Comparison of ENCODE assay signal across 20 cellular contexts in genomic region chr16:82236415-82236814, GRCh38.
A peak's percentile ranks its signal among the peaks of the same experiment; 100 is the strongest.
DNase-seq lines count a peak whose midpoint lies in the region; ATAC-seq and TF ChIP-seq lines count a peak whose summit lies in the region.
"Had no signal": no experiment of that assay in that cellular context is flagged by ENCODE, and none has a peak within 500 bp of the region (broad histone marks: within the 10 kb centered on the region; RNA-seq: fewer than 3 reads in every experiment).

No MANE protein-coding gene starts in this region.

- H3K4me3 ChIP-seq in psoas muscle, result no peak overlapping the region
- H3K4me3 ChIP-seq: HAP-1, SK-N-MC had no signal

- no peak overlapping the region for H3K27ac Mint-ChIP-seq in activated T-helper 17 cell treated with anti-CD3 and anti-CD28 coated beads, Interleukin-2, amount 50 U/mL, for 72 hours
- H3K27ac Mint-ChIP-seq: B cell had no signal

- DNase-seq in stimulated activated naive CD8-positive, alpha-beta T cell treated with anti-CD3 and anti-CD28 coated beads, Interleukin-15, Interleukin-2, amounts not matched to agents 100 U/mL and 50 U/mL, for 24 hours, result no peak
- DNase-seq in NCI-H146 treated with DMSO at 0.1 percent for 48 hours (lab: John Stamatoyannopoulos, UW; ENCODE audit: unreplicated experiment) (no peak), psoas muscle (no peak)
- DNase-seq: DMS 273 treated with DMSO at 0.1 percent for 48 hours, DND-41, KG1, MV-4-11, NCI-H187, NCI-H2107, NCI-H510A treated with DMSO at 0.1 percent for 48 hours, NCI-H774, OCI-M1, SHP77 had no signal

- H3K27me3 Mint-ChIP-seq in activated T-helper 17 cell treated with anti-CD3 and anti-CD28 coated beads, Interleukin-2, amount 50 U/mL, for 72 hours, result peaks cover 37% of the 10 kb centered on the region

- intact Hi-C loops in psoas muscle (cut with DNase I), result no loop called here

- no peak for TF ChIP-seq CTCF in psoas muscle (IDR thresholded peaks at IDR 0.05)

- ATAC-seq in GM18499 (IDR thresholded peaks at IDR 0.05; ENCODE audit: insufficient read depth, unreplicated experiment) (peak; percentile 57), GM19395 (IDR thresholded peaks at IDR 0.05; ENCODE audit: unreplicated experiment) (peak; percentile 65), HG02798 (IDR thresholded peaks at IDR 0.05; ENCODE audit: poor library complexity, unreplicated experiment) (peak; percentile 52), psoas muscle (no peak)
- peak; percentile 34 for ATAC-seq in activated T-helper 17 cell treated with anti-CD3 and anti-CD28 coated beads, Interleukin-2, amount 50 U/mL, for 72 hours (replicated peaks)
- no peak for ATAC-seq in stimulated activated naive CD8-positive, alpha-beta T cell treated with anti-CD3 and anti-CD28 coated beads, Interleukin-15, Interleukin-2, amounts not matched to agents 100 U/mL and 50 U/mL, for 24 hours

- peaks cover 0 to 3% (median 1%) of the 10 kb centered on the region in 3 donors for H3K27me3 ChIP-seq in psoas muscle (ENCODE audit: insufficient read depth in 3 of 3, low read length in 2 of 3)

- H3K27ac ChIP-seq in psoas muscle, result no peak overlapping the region
- H3K27ac ChIP-seq: SK-N-MC had no signal

- H3K9me3 Mint-ChIP-seq in activated T-helper 17 cell treated with anti-CD3 and anti-CD28 coated beads, Interleukin-2, amount 50 U/mL, for 72 hours, result no peaks in the 10 kb centered on the region

- WGBS in psoas muscle, 3 donors, result 52 to 93% (median 84%) methylated on average over 1 of the region's 1 CpG

- no peaks in the 10 kb centered on the region for H3K36me3 ChIP-seq in psoas muscle (ENCODE audit: insufficient read depth in 1 of 2, low read depth in 1 of 2)
- H3K36me3 ChIP-seq: HAP-1 had no signal

- no peak overlapping the region for H3K4me3 Mint-ChIP-seq in activated T-helper 17 cell treated with anti-CD3 and anti-CD28 coated beads, Interleukin-2, amount 50 U/mL, for 72 hours
- H3K4me3 Mint-ChIP-seq: B cell had no signal

- H3K36me3 Mint-ChIP-seq in activated T-helper 17 cell treated with anti-CD3 and anti-CD28 coated beads, Interleukin-2, amount 50 U/mL, for 72 hours (ENCODE audit: low read depth), result no peaks in the 10 kb centered on the region

- H3K9me3 ChIP-seq in psoas muscle, result no peaks in the 10 kb centered on the region
- H3K9me3 ChIP-seq: HAP-1 had no signal

- no peaks in the 10 kb centered on the region for H3K4me1 Mint-ChIP-seq in activated T-helper 17 cell treated with anti-CD3 and anti-CD28 coated beads, Interleukin-2, amount 50 U/mL, for 72 hours

- no peaks in the 10 kb centered on the region for H3K4me1 ChIP-seq in psoas muscle
- H3K4me1 ChIP-seq: HAP-1 had no signal

Comparison
In these comparisons a context has a peak if more than half of its experiments do, and no peak if none do; other contexts are left out.
1. ATAC-seq: peak in GM18499 (single experiment), GM19395 (single experiment), HG02798 (single experiment) and activated T-helper 17 cell treated with anti-CD3 and anti-CD28 coated beads, Interleukin-2, amount 50 U/mL, for 72 hours (single experiment); none in stimulated activated naive CD8-positive, alpha-beta T cell treated with anti-CD3 and anti-CD28 coated beads, Interleukin-15, Interleukin-2, amounts not matched to agents 100 U/mL and 50 U/mL, for 24 hours (single experiment) and psoas muscle (0 of 4).